8 cellular contexts compared by ENCODE assay signal in the genomic region with DNA sequence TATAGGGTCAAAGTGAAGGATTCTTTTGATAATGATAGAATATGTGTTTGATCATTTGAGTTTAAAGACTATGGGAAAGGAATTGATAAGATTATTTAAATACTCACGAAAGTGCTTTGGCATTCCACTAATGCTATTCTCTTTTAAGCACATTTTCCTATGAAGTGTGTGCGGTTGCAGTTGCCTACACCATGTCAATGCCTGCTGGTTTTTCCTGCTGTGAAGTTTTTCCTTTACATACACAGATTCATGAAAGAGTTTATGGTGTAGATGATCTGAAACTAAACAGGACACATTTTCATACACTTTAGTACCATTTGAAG.
DNase-seq lines count a peak whose midpoint lies in the region; TF ChIP-seq lines count a peak whose summit lies in the region.

No MANE protein-coding gene starts in this region.

- H4K12ac ChIP-seq in trophoblast cell (ENCODE audit: low read depth, low read length), result no peak overlapping the region

- H2AFZ ChIP-seq in PC-9 (no peak overlapping the region), trophoblast cell (ENCODE audit: insufficient read depth, low read length, poor library complexity) (no peak overlapping the region)

- H3K9ac ChIP-seq in endodermal cell (ENCODE audit: extremely low read depth, low read length, poor library complexity, severe bottlenecking) (no peak overlapping the region), trophoblast cell (ENCODE audit: low read length) (no peak overlapping the region)

- H3K4me2 ChIP-seq in PC-9 (peak overlapping the region; percentile 79), trophoblast cell (ENCODE audit: low read length) (peak overlapping the region; percentile 52)

- CTCF ChIA-PET in Calu3 (lab: Charles Lee), result interaction anchor here (0.9 kb wide), 4 partner anchors 41 to 57 kb away, joined by 4 to 9 read pairs (median 4); no protein-coding TSS in a partner anchor
- CTCF ChIA-PET in PC-9 (lab: Charles Lee), result interaction anchor here (0.5 to 1.0 kb wide), 3 partner anchors 32 to 73 kb away, joined by 3 read pairs; no protein-coding TSS in a partner anchor

- no peak overlapping the region for H3K14ac ChIP-seq in trophoblast cell (ENCODE audit: low read length)

- H3K36me3 ChIP-seq in PC-9 (ENCODE audit: low read depth) (no peaks in the 10 kb centered on the region), endodermal cell (ENCODE audit: control insufficient read depth, insufficient read depth, low read length) (no peaks in the 10 kb centered on the region), trophoblast cell (ENCODE audit: control insufficient read depth in 1 of 2, insufficient read depth in 2 of 2, low read length in 2 of 2) (peaks cover 0 to 3% of the 10 kb centered on the region in 2 experiments)

- WGBS in endodermal cell (ENCODE audit: insufficient coverage in 1 of 2, insufficient read length in 1 of 2), 2 experiments, result 63 to 69% methylated on average over 2 of the region's 2 CpGs
- WGBS in trophoblast cell (ENCODE audit: extremely low coverage, insufficient coverage, insufficient read length), result no CpG with 5 or more reads among the region's 2 CpGs

- no peak overlapping the region for H2AK5ac ChIP-seq in trophoblast cell (ENCODE audit: low read length)

- H3K27me3 Mint-ChIP-seq in Calu3 (ENCODE audit: unreplicated experiment) (no peaks in the 10 kb centered on the region), endodermal cell (ENCODE audit: insufficient read depth) (no peaks in the 10 kb centered on the region)

- H2BK12ac ChIP-seq in trophoblast cell (ENCODE audit: low read length), result no peak overlapping the region

- no peak overlapping the region for H3K23ac ChIP-seq in trophoblast cell (ENCODE audit: low read length)

- no peaks in the 10 kb centered on the region for H3K27me3 ChIP-seq in PC-9 (ENCODE audit: insufficient read depth, low read depth)
- no peaks in the 10 kb centered on the region for H3K27me3 ChIP-seq in endodermal cell (ENCODE audit: control insufficient read depth, insufficient read depth, low read length, poor library complexity, severe bottlenecking)
- H3K27me3 ChIP-seq in trophoblast cell (ENCODE audit: insufficient read depth, low read length), result no peaks in the 10 kb centered on the region

- H3K79me1 ChIP-seq in trophoblast cell (ENCODE audit: low read length), result peaks cover 21% of the 10 kb centered on the region

- peak overlapping the region; percentile 47 for H3K4me3 ChIP-seq in PC-9
- no peak overlapping the region for H3K4me3 ChIP-seq in endodermal cell (ENCODE audit: low read length)
- H3K4me3 ChIP-seq in trophoblast cell (ENCODE audit: low read depth, low read length), result no peak overlapping the region

- DNase-seq in Calu3 (no peak), PC-9 (no peak), endodermal cell (no peak), trophoblast cell (no peak), posterior vena cava (ENCODE audit: low spot score) (no peak), middle frontal gyrus (ENCODE audit: extremely low spot score, low spot score) (no peak), NCI-H1417 (lab: John Stamatoyannopoulos, UW) (no peak), dedifferentiated amniotic fluid mesenchymal stem cell (ENCODE audit: extremely low spot score) (no peak)

- POLR2A ChIA-PET in PC-9 (lab: Charles Lee; ENCODE audit: unreplicated experiment), result interaction anchor here (0.6 to 3.1 kb wide), 11 partner anchors 8 to 67 kb away, joined by 4 to 37 read pairs (median 8); no protein-coding TSS in a partner anchor

- H3K4me1 ChIP-seq in PC-9 (replicated peaks; ENCODE audit: insufficient read depth), result peaks cover 82% of the 10 kb centered on the region
- H3K4me1 ChIP-seq in endodermal cell (ENCODE audit: control insufficient read depth, insufficient read depth, low read length), result peaks cover 11% of the 10 kb centered on the region
- H3K4me1 ChIP-seq in trophoblast cell (ENCODE audit: control insufficient read depth in 1 of 2, insufficient read depth in 2 of 2, low read length in 2 of 2), result peaks cover 9 to 12% of the 10 kb centered on the region in 2 experiments

- no peak for TF ChIP-seq CTCF in Calu3 (IDR thresholded peaks at IDR 0.05; ENCODE audit: unreplicated experiment)
- TF ChIP-seq CTCF in PC-9 (conservative IDR thresholded peaks at IDR 0.05), result no peak
- TF ChIP-seq CTCF in endodermal cell (conservative IDR thresholded peaks at IDR 0.05), result no peak

- H4K91ac ChIP-seq in trophoblast cell (ENCODE audit: low read depth, low read length), result no peak overlapping the region

- H2BK120ac ChIP-seq in trophoblast cell (ENCODE audit: insufficient read depth, low read length, poor library complexity), result no peak overlapping the region

- no peak overlapping the region for H3K18ac ChIP-seq in trophoblast cell (ENCODE audit: low read length)

- H4K20me1 ChIP-seq in PC-9 (ENCODE audit: insufficient read depth), result no peaks in the 10 kb centered on the region

- H3K27ac Mint-ChIP-seq in Calu3 (ENCODE audit: unreplicated experiment), result peak overlapping the region; percentile 92
- H3K27ac Mint-ChIP-seq in endodermal cell, result peak overlapping the region; percentile 90

- peaks cover 61% of the 10 kb centered on the region for H3K79me2 ChIP-seq in PC-9 (ENCODE audit: low read depth)
- peaks cover 6% of the 10 kb centered on the region for H3K79me2 ChIP-seq in trophoblast cell (ENCODE audit: control insufficient read depth, insufficient read depth, low read length, poor library complexity)

- BruUV-seq in Calu3 (replicated peaks; lab: Mats Ljungman, UMichigan) (no TSS peak), PC-9 (replicated peaks; lab: Mats Ljungman, UMichigan) (no TSS peak)

- peaks cover 45% of the 10 kb centered on the region for H3K36me3 Mint-ChIP-seq in Calu3 (ENCODE audit: insufficient read depth, unreplicated experiment)
- H3K36me3 Mint-ChIP-seq in endodermal cell (ENCODE audit: low read depth), result peaks cover 3% of the 10 kb centered on the region

- H3K9me2 ChIP-seq in PC-9 (ENCODE audit: insufficient read depth), result no peaks in the 10 kb centered on the region

- H3K4me1 Mint-ChIP-seq in Calu3 (ENCODE audit: low read depth, unreplicated experiment) (peaks cover 26% of the 10 kb centered on the region), endodermal cell (peaks cover 30% of the 10 kb centered on the region)

- H2BK5ac ChIP-seq in trophoblast cell (ENCODE audit: low read depth, low read length, poor library complexity), result no peak overlapping the region

- intact Hi-C loops in Calu3 (cut with micrococcal nuclease; ENCODE audit: unreplicated experiment), result loop anchor here (1.0 kb wide), 3 partner anchors 30 to 51 kb away; no protein-coding TSS in a partner anchor
- intact Hi-C loops in PC-9 (cut with micrococcal nuclease; ENCODE audit: unreplicated experiment), result loop anchor here (1.0 to 2.0 kb wide), 4 partner anchors 30 to 67 kb away; no protein-coding TSS in a partner anchor
- intact Hi-C loops in posterior vena cava (cut with DNase I), result loop anchor here in 1 of 2 donors (5.0 kb wide), 1 partner anchor 41 kb away; no protein-coding TSS in a partner anchor

- H3K27ac ChIP-seq in PC-9 (peak overlapping the region; percentile 98), endodermal cell (ENCODE audit: low read depth, low read length) (peak overlapping the region; percentile 87), trophoblast cell (ENCODE audit: low read depth, low read length) (peak overlapping the region; percentile 98)

- no peak overlapping the region for H3K4ac ChIP-seq in trophoblast cell (ENCODE audit: low read depth, low read length)

- peaks cover 80% of the 10 kb centered on the region for H3F3A ChIP-seq in PC-9 (ENCODE audit: insufficient read depth, low read depth)

- H3K9me3 Mint-ChIP-seq in Calu3 (ENCODE audit: low read depth, unreplicated experiment), result no peaks in the 10 kb centered on the region
- no peaks in the 10 kb centered on the region for H3K9me3 Mint-ChIP-seq in endodermal cell

- peak overlapping the region; percentile 24 for H3K4me3 Mint-ChIP-seq in Calu3 (ENCODE audit: low read depth, unreplicated experiment)
- no peak overlapping the region for H3K4me3 Mint-ChIP-seq in endodermal cell

- H3K9me3 ChIP-seq in PC-9 (ENCODE audit: insufficient read depth, low read depth), result no peaks in the 10 kb centered on the region
- no peaks in the 10 kb centered on the region for H3K9me3 ChIP-seq in endodermal cell (ENCODE audit: control insufficient read depth, low read length)
- no peaks in the 10 kb centered on the region for H3K9me3 ChIP-seq in trophoblast cell (ENCODE audit: insufficient read depth, low read depth, low read length)

- H4K8ac ChIP-seq in trophoblast cell (ENCODE audit: low read depth, low read length), result no peak overlapping the region
